In the genomic region with DNA sequence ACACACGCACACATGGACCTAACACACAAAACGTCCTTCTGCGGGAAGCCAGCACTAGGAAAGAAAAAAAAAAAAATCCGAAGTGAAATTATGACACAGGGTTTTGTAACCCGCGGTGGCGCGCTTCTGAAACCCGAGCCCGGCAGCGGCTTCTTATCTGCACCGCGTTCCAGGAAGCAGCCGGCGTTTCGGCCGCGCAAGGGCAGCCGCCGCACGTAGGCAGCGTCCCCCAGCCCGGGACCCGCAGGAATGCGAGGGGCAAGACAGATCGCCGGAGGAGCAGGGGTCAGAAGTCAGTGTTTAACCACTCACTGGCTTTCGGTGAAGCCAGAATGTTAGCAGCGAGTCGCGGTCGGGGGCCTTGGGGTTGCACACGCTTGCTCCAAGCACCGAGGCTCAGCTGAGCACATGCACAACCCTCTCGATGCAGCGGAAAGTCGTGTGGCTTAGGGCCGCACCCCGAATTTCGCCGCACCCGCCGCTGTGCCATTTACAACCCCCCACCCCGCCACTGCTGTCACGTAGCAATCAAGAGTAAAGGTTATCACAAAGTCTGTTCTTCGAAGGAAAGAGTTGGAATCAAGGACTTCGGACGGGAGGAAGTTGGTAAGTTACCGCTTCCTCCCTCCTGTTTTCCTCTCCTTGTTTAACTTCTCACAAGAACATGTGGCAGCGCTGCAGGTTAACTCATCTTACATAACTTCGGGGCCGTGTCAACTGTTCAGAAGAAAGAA, we compare ENCODE assay signal across 8 cellular contexts.
DNase-seq lines count a peak whose midpoint lies in the region; ATAC-seq lines count a peak whose summit lies in the region.

No MANE protein-coding gene starts in this region.

- H3K27me3 ChIP-seq in BLaER1 = no peaks in the 10 kb centered on the region
- H3K27me3 ChIP-seq in SJSA1 (replicated peaks) = no peaks in the 10 kb centered on the region

- peak overlapping the region; percentile 86 for H3K27ac ChIP-seq in BLaER1
- peak overlapping the region; percentile 99 for H3K27ac ChIP-seq in SJSA1

- H3K27me3 Mint-ChIP-seq in activated naive CD4-positive, alpha-beta T cell treated with anti-CD3 and anti-CD28 coated beads for 36 hours (ENCODE audit: low read depth) = no peaks in the 10 kb centered on the region

- H3K27ac Mint-ChIP-seq in activated naive CD4-positive, alpha-beta T cell treated with anti-CD3 and anti-CD28 coated beads for 36 hours = peak overlapping the region; percentile 97

- DNase-seq in HPDE6-E6E7 (ENCODE audit: extremely low spot score) (peak; percentile 41), SJSA1 (ENCODE audit: low read depth in 1 of 2, low spot score in 2 of 2) (peak; percentile 80 to 83), glomerular endothelial cell (ENCODE audit: extremely low read depth, low read depth, low spot score) (peak; percentile 44), occipital lobe (lab: John Stamatoyannopoulos, UW) (peak; percentile 50), superior temporal gyrus (ENCODE audit: extremely low spot score) (peak; percentile 60)
- DNase-seq in activated naive CD4-positive, alpha-beta T cell treated with anti-CD3 and anti-CD28 coated beads for 36 hours = peak; percentile 86

- CTCF ChIA-PET in activated naive CD4-positive, alpha-beta T cell treated with anti-CD3 and anti-CD28 coated beads for 36 hours (lab: Charles Lee) = interaction anchor here (1.0 to 3.1 kb wide), 3 partner anchors 14 to 233 kb away, joined by 3 to 23 read pairs (median 3); no protein-coding TSS in a partner anchor

- H4K20me1 ChIP-seq in BLaER1 = no peaks in the 10 kb centered on the region

- H3K4me1 ChIP-seq in BLaER1 (peaks cover 60% of the 10 kb centered on the region), SJSA1 (replicated peaks) (peaks cover 39% of the 10 kb centered on the region)

- ATAC-seq in GM19372 (IDR thresholded peaks at IDR 0.05; ENCODE audit: low read depth, unreplicated experiment) = peak; percentile 46

- peaks cover 3% of the 10 kb centered on the region for H3K36me3 Mint-ChIP-seq in activated naive CD4-positive, alpha-beta T cell treated with anti-CD3 and anti-CD28 coated beads for 36 hours (ENCODE audit: low read depth)

- intact Hi-C loops in activated naive CD4-positive, alpha-beta T cell treated with anti-CD3 and anti-CD28 coated beads for 36 hours (cut with micrococcal nuclease) = loop anchor here (1.0 to 5.0 kb wide), 13 partner anchors 14 to 231 kb away; no protein-coding TSS in a partner anchor

- peak overlapping the region; percentile 77 for H3K9ac ChIP-seq in BLaER1

- peaks cover 5% of the 10 kb centered on the region for H3K9me3 Mint-ChIP-seq in activated naive CD4-positive, alpha-beta T cell treated with anti-CD3 and anti-CD28 coated beads for 36 hours

- H3K4me3 ChIP-seq in BLaER1 (peak overlapping the region; percentile 61), SJSA1 (peak overlapping the region; percentile 31)

- H3K4me1 Mint-ChIP-seq in activated naive CD4-positive, alpha-beta T cell treated with anti-CD3 and anti-CD28 coated beads for 36 hours (ENCODE audit: low read depth) = peaks cover 45% of the 10 kb centered on the region

- H3K9me3 ChIP-seq in BLaER1 = peaks cover 4% of the 10 kb centered on the region; the same call in 1 of the 2 replicates
- H3K9me3 ChIP-seq in SJSA1 (replicated peaks) = no peaks in the 10 kb centered on the region

- H3K36me3 ChIP-seq in BLaER1 (no peaks in the 10 kb centered on the region), SJSA1 (no peaks in the 10 kb centered on the region)

- peak overlapping the region; percentile 96 for H3K4me2 ChIP-seq in BLaER1

- H3K4me3 Mint-ChIP-seq in activated naive CD4-positive, alpha-beta T cell treated with anti-CD3 and anti-CD28 coated beads for 36 hours = peak overlapping the region; percentile 72

Comparison
In these comparisons a context has a peak if more than half of its experiments do, and no peak if none do; other contexts are left out.
1. Peak in every context shown above with its lines: DNase-seq, ATAC-seq, H3K4me3 ChIP-seq and H3K27ac ChIP-seq.